ENCODE assay signal across 26 cellular contexts in the genomic region with DNA sequence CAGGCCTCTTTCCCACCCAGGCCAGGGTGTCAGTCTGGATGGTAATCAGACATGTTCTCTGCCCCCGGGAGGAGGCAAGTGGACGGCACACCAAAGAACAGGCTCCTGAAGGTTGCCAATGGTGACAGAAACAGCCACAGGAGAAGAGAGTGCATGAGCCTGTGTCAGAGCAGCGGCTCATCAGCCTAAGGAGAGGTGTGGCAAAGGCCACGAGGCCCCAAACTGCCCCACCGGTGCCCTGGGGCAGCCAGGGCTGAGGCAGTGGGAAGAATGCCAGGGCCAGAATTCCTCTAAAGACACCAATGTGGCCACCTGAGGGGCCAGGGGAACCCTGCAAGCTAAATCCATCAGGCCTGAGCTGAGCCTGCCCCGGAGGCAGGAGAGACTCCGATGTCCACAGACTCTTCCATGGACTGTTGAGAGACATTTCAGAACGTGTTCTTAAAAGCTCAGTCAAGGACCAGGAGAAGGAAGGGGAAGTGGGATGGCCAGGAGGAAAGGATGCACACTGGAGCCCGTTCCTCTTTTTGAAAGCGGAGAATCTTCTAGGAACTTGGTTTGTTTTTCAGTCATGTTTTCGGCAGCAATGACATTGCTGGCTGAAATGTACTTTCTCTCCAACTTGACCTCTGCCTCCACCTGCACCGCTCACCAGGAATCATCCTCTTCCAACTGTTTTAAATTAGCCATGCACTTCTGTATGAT.
"Had no signal": no experiment of that assay in that cellular context is flagged by ENCODE, and none has a peak within 500 bp of the region (broad histone marks: within the 10 kb centered on the region; RNA-seq: fewer than 3 reads in every experiment).

No MANE protein-coding gene starts in this region.

- H3K4me2 ChIP-seq: hepatocyte had no signal

- H3K4me1 Mint-ChIP-seq: activated B cell treated with CpG ODN at 0.5 μM for 24 hours; central memory CD8-positive, alpha-beta T cell had no signal

- H3K4me1 ChIP-seq: gastrocnemius medialis, testis, transverse colon had no signal

- H3K79me2 ChIP-seq: hepatocyte had no signal

- H3K9me3 Mint-ChIP-seq: activated B cell treated with CpG ODN at 0.5 μM for 24 hours; activated CD8-positive, alpha-beta T cell treated with anti-CD3 and anti-CD28 coated beads for 36 hours; activated T-cell treated with anti-CD3 and anti-CD28 coated beads, Interleukin-2, amount 50 U/mL, for 4 hours; activated T-helper 17 cell treated with anti-CD3 and anti-CD28 coated beads, Interleukin-2, amount 50 U/mL, for 72 hours; central memory CD8-positive, alpha-beta T cell; natural killer cell treated with Interleukin-12 subunit alpha and Interleukin-12 subunit beta and Interleukin-15 and Interleukin-18, amount 100 ng/mL, for 72 hours had no signal

- ATAC-seq: activated CD8-positive, alpha-beta T cell treated with anti-CD3 and anti-CD28 coated beads for 36 hours; activated T-cell treated with anti-CD3 and anti-CD28 coated beads, Interleukin-2, amount 50 U/mL, for 4 hours; activated T-helper 17 cell treated with anti-CD3 and anti-CD28 coated beads, Interleukin-2, amount 50 U/mL, for 72 hours; gastrocnemius medialis; mucosa of descending colon; natural killer cell treated with Interleukin-12 subunit alpha and Interleukin-12 subunit beta and Interleukin-15 and Interleukin-18, amount 100 ng/mL, for 72 hours had no signal

- H3K36me3 ChIP-seq: gastrocnemius medialis, transverse colon had no signal

- H3K4me3 Mint-ChIP-seq: activated B cell treated with CpG ODN at 0.5 μM for 24 hours; activated CD8-positive, alpha-beta T cell treated with anti-CD3 and anti-CD28 coated beads for 36 hours; activated T-cell treated with anti-CD3 and anti-CD28 coated beads, Interleukin-2, amount 50 U/mL, for 4 hours; activated T-helper 17 cell treated with anti-CD3 and anti-CD28 coated beads, Interleukin-2, amount 50 U/mL, for 72 hours; central memory CD8-positive, alpha-beta T cell; natural killer cell treated with Interleukin-12 subunit alpha and Interleukin-12 subunit beta and Interleukin-15 and Interleukin-18, amount 100 ng/mL, for 72 hours had no signal

- H3K4me3 ChIP-seq: gastrocnemius medialis, hepatocyte, left ventricle myocardium inferior, lung, mucosa of descending colon, right atrium auricular region, testis, transverse colon had no signal

- H3K27ac Mint-ChIP-seq: activated B cell treated with CpG ODN at 0.5 μM for 24 hours; activated CD8-positive, alpha-beta T cell treated with anti-CD3 and anti-CD28 coated beads for 36 hours; activated T-helper 17 cell treated with anti-CD3 and anti-CD28 coated beads, Interleukin-2, amount 50 U/mL, for 72 hours; natural killer cell treated with Interleukin-12 subunit alpha and Interleukin-12 subunit beta and Interleukin-15 and Interleukin-18, amount 100 ng/mL, for 72 hours had no signal

- DNase-seq: activated B cell treated with CpG ODN at 0.5 μM for 24 hours; activated CD4-positive, alpha-beta T cell treated with anti-CD3 and anti-CD28 coated beads, Interleukin-2, amount 50 U/mL, for 1 hour; activated CD8-positive, alpha-beta T cell treated with anti-CD3 and anti-CD28 coated beads for 36 hours; activated gamma-delta T cell treated with Interleukin-2 at 50 U/mL for 16 hours; activated naive CD4-positive, alpha-beta T cell treated with anti-CD3 and anti-CD28 coated beads, Interleukin-2, amount 50 U/mL, for 16 hours; activated T-cell treated with anti-CD3 and anti-CD28 coated beads, Interleukin-2, amount 50 U/mL, for 4 hours; amniotic stem cell; dermis blood vessel endothelial cell; effector CD4-positive, alpha-beta T cell; gastrocnemius medialis; glutamatergic neuron; islet precursor cell; left ventricle myocardium inferior; mucosa of descending colon; stimulated activated CD4-positive, alpha-beta T cell treated with anti-CD3 and anti-CD28 coated beads, Interleukin-15, amount 100 ng/mL, for 24 hours; stimulated activated CD4-positive, alpha-beta T cell treated with anti-CD3 and anti-CD28 coated beads, Interleukin-2, amount 100 ng/mL, for 24 hours; stimulated activated naive CD4-positive, alpha-beta T cell treated with Interleukin-2 at 50 U/mL for 16 hours; T-helper 2 cell; testis; transverse colon had no signal

- H3K36me3 Mint-ChIP-seq: natural killer cell treated with Interleukin-12 subunit alpha and Interleukin-12 subunit beta and Interleukin-15 and Interleukin-18, amount 100 ng/mL, for 72 hours had no signal

- H3K27me3 ChIP-seq: hepatocyte, right atrium auricular region, testis, transverse colon had no signal

- H3K27ac ChIP-seq: gastrocnemius medialis, hepatocyte, right atrium auricular region, testis, transverse colon had no signal

- H3K9me3 ChIP-seq: gastrocnemius medialis, left ventricle myocardium inferior, mucosa of descending colon, right atrium auricular region, testis, transverse colon had no signal

- H2AFZ ChIP-seq: hepatocyte had no signal
